In genomic region chr17:79931517-79932309, GRCh38 we compare ENCODE assay signal across 11 cellular contexts.
DNase-seq lines count a peak whose midpoint lies in the region; ATAC-seq and TF ChIP-seq lines count a peak whose summit lies in the region.
"Had no signal": no experiment of that assay in that cellular context is flagged by ENCODE, and none has a peak within 500 bp of the region (broad histone marks: within the 10 kb centered on the region; RNA-seq: fewer than 3 reads in every experiment).

No MANE protein-coding gene starts in this region.

- TF ChIP-seq CTCF in OCI-LY3 (IDR thresholded peaks at IDR 0.05; ENCODE audit: low read depth, low read length) (no peak), fibroblast of mammary gland (conservative IDR thresholded peaks at IDR 0.05; ENCODE audit: control insufficient read depth, insufficient read depth, low read depth, low read length) (no peak)

- no peaks in the 10 kb centered on the region for H3K27me3 ChIP-seq in OCI-LY3 (ENCODE audit: low read depth, low read length)

- H3K9ac ChIP-seq in OCI-LY3 (ENCODE audit: low read length), result peak overlapping the region; percentile 97

- H3K4me1 ChIP-seq in OCI-LY3 (ENCODE audit: low read length), result peaks cover 96% of the 10 kb centered on the region

- no peak overlapping the region for H3K4me3 Mint-ChIP-seq in naive thymus-derived CD8-positive, alpha-beta T cell

- H4K20me1 ChIP-seq in OCI-LY3 (ENCODE audit: insufficient read depth, low read length), result no peaks in the 10 kb centered on the region

- no peaks in the 10 kb centered on the region for H3K9me3 Mint-ChIP-seq in naive thymus-derived CD8-positive, alpha-beta T cell

- H2AFZ ChIP-seq in OCI-LY3 (ENCODE audit: low read depth, low read length), result no peak overlapping the region
- H2AFZ ChIP-seq: PC-9 had no signal

- H3K4me3 ChIP-seq in OCI-LY3 (ENCODE audit: low read length) (peak overlapping the region; percentile 79), fibroblast of mammary gland (ENCODE audit: control insufficient read depth, low read depth, low read length) (no peak overlapping the region)
- H3K4me3 ChIP-seq: PC-9 had no signal

- H3K27me3 Mint-ChIP-seq in naive thymus-derived CD8-positive, alpha-beta T cell, result peaks cover 2 to 35% (median 8%) of the 10 kb centered on the region in 5 donors

- peak overlapping the region in 2 of 10 donors; percentile 9 to 75 for H3K27ac Mint-ChIP-seq in naive thymus-derived CD8-positive, alpha-beta T cell

- H3K36me3 Mint-ChIP-seq in naive thymus-derived CD8-positive, alpha-beta T cell, result no peaks in the 10 kb centered on the region

- peak overlapping the region; percentile 98 for H3K27ac ChIP-seq in OCI-LY3 (ENCODE audit: low read length)
- H3K27ac ChIP-seq: PC-9, VCaP had no signal

- POLR2A ChIA-PET in naive thymus-derived CD8-positive, alpha-beta T cell (lab: Charles Lee), result interaction anchor here (0.6 kb wide), 1 partner anchor 174 kb away, joined by 5 read pairs; no protein-coding TSS in a partner anchor

- peaks cover 28% of the 10 kb centered on the region for H3K79me2 ChIP-seq in OCI-LY3 (ENCODE audit: low read length)

- peaks cover 6% of the 10 kb centered on the region for H3K36me3 ChIP-seq in OCI-LY3 (replicated peaks; ENCODE audit: low read depth, low read length)

- H3K4me2 ChIP-seq in OCI-LY3 (ENCODE audit: low read length), result peak overlapping the region; percentile 85
- H3K4me2 ChIP-seq: PC-9 had no signal

- DNase-seq in NCI-H2196 (lab: John Stamatoyannopoulos, UW; ENCODE audit: unreplicated experiment) (peak; percentile 23), NCI-H2196 treated with DMSO at 0.1 percent for 48 hours (lab: John Stamatoyannopoulos, UW; ENCODE audit: unreplicated experiment) (no peak), fibroblast of mammary gland (ENCODE audit: low read depth) (peak; percentile 59), retina (peak; percentile 28), medulla oblongata (ENCODE audit: extremely low spot score) (no peak)
- DNase-seq in naive thymus-derived CD8-positive, alpha-beta T cell, result no peak
- DNase-seq: NCI-H1436 treated with DMSO at 0.1 percent for 48 hours, PC-9 had no signal

- no peak for ATAC-seq in GM18873 (IDR thresholded peaks at IDR 0.05; ENCODE audit: low FRiP score, unreplicated experiment)
- no peak for ATAC-seq in naive thymus-derived CD8-positive, alpha-beta T cell

- H3K9me3 ChIP-seq in OCI-LY3 (ENCODE audit: insufficient read depth, low read length), result no peaks in the 10 kb centered on the region

- peaks cover 31 to 76% (median 63%) of the 10 kb centered on the region in 4 donors for H3K4me1 Mint-ChIP-seq in naive thymus-derived CD8-positive, alpha-beta T cell

Comparison
In these comparisons a context has a peak if more than half of its experiments do, and no peak if none do; other contexts are left out.
1. DNase-seq: peak in NCI-H2196 (single experiment), fibroblast of mammary gland (single experiment) and retina (single experiment); none in NCI-H2196 treated with DMSO at 0.1 percent for 48 hours (single experiment), medulla oblongata (single experiment) and naive thymus-derived CD8-positive, alpha-beta T cell (0 of 10).